24 cellular contexts compared by ENCODE assay signal in the genomic region with DNA sequence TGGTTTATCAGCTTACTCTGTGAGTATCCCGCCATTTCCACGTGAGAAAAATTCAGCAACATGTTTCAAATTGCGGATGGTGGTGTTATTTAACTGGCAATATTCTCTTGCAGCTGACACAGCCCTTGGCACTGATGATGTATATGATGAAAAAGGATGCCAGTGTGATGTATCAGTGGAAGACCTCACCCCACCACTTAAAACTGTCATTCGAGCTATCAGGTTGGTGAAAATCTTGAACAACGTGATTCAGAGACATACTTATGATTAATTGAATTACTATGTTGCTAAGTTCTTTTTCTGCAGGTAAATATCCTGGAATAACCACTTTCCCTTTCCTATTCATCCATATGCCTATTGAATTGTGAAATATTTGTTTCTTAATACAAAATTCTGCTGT. TPM values are rescaled to one million over a fixed set of nuclear protein-coding genes. Genes with fewer than 3 reads are reported as not detected.
"Had no signal": no experiment of that assay in that cellular context is flagged by ENCODE, and none has a peak within 500 bp of the region (broad histone marks: within the 10 kb centered on the region; RNA-seq: fewer than 3 reads in every experiment).

No MANE protein-coding gene starts in this region.

- DNase-seq: effector memory CD4-positive, alpha-beta T cell; esophagus squamous epithelium; heart left ventricle; hypothalamus; mucosa of descending colon; natural killer cell; posterior cingulate gyrus; sigmoid colon; stimulated activated CD4-positive, alpha-beta T cell treated with anti-CD3 and anti-CD28 coated beads, Interleukin-2, amount 100 ng/mL, for 48 hours; stimulated activated naive CD4-positive, alpha-beta T cell treated with Interleukin-2 at 50 U/mL for 16 hours; thyroid gland; upper lobe of left lung; uterus had no signal

- H3K9me3 Mint-ChIP-seq: natural killer cell had no signal

- H3K36me3 ChIP-seq: esophagus squamous epithelium, heart left ventricle, right atrium auricular region, sigmoid colon, suprapubic skin, thyroid gland, upper lobe of left lung, uterus had no signal

- FAIRE-seq: endometrium, islet of Langerhans had no signal

- H3K27ac Mint-ChIP-seq: natural killer cell had no signal

- H3K4me1 ChIP-seq: esophagus squamous epithelium, heart left ventricle, right atrium auricular region, sigmoid colon, suprapubic skin, thyroid gland, upper lobe of left lung, uterus had no signal

- H3K4me2 ChIP-seq: smooth muscle cell had no signal

- H3K4me1 Mint-ChIP-seq: natural killer cell, neural crest cell had no signal

- ATAC-seq: heart left ventricle, left lobe of liver, mucosa of descending colon, natural killer cell had no signal

- H3K4me3 ChIP-seq: esophagus squamous epithelium, heart left ventricle, mucosa of descending colon, right atrium auricular region, sigmoid colon, smooth muscle cell, suprapubic skin, thyroid gland, upper lobe of left lung, uterus had no signal

- H3K27me3 ChIP-seq: right atrium auricular region, sigmoid colon, suprapubic skin, thyroid gland, upper lobe of left lung, uterus had no signal

- H3K9me3 ChIP-seq: esophagus squamous epithelium, heart left ventricle, mucosa of descending colon, right atrium auricular region, sigmoid colon, suprapubic skin, thyroid gland, upper lobe of left lung, uterus had no signal

- H3K36me3 Mint-ChIP-seq: natural killer cell had no signal

- H3K4me3 Mint-ChIP-seq: natural killer cell, neural crest cell had no signal

- H3K27ac ChIP-seq: esophagus squamous epithelium, heart left ventricle, sigmoid colon, suprapubic skin, thyroid gland, upper lobe of left lung, uterus had no signal

RNA-seq across cellular contexts. Expression of gene KHDC1L, which starts 55.7 kb away (rescaled TPM):
- total RNA-seq: epithelial cell of proximal tubule, esophagus squamous epithelium, heart left ventricle, left lobe of liver, lower leg skin, mucosa of descending colon, myocyte, osteocyte, right atrium auricular region, sigmoid colon, smooth muscle cell, suprapubic skin, thyroid gland, upper lobe of left lung had no signal
- polyA plus RNA-seq: heart left ventricle, sigmoid colon, smooth muscle cell had no signal
